ENCODE assay signal across 19 cellular contexts in the genomic region with DNA sequence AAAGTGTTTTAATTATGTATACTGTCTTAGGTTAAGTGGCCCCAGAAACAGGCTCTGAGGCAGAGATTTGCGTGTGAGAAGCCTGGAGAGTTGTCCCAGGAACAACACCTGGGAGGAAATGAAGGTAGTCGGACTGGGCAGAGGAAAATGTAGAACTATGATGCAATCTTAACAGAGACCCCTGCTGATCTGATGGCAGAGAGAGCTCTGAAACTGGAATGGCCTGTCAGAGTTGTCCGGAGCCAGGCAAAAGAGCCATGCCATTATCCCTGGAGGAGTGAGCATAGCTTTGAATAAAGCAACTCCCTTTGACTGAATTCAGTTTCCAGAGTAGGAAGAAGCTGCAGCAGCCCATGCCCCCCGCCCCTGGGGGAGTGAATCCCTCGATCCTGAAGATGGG.
DNase-seq lines count a peak whose midpoint lies in the region; ATAC-seq, FAIRE-seq and TF ChIP-seq lines count a peak whose summit lies in the region.
"Had no signal": no experiment of that assay in that cellular context is flagged by ENCODE, and none has a peak within 500 bp of the region (broad histone marks: within the 10 kb centered on the region; RNA-seq: fewer than 3 reads in every experiment).

No MANE protein-coding gene starts in this region.

- no peak overlapping the region for H2BK120ac ChIP-seq in H1 (replicated peaks; ENCODE audit: low read depth, low read length)

- WGBS in H1 (ENCODE audit: extremely low coverage in 1 of 2, insufficient coverage in 1 of 2, insufficient read length in 1 of 2, insufficient replicate concordance in 2 of 2, low coverage in 1 of 2, low lambda C conversion rate in 2 of 2, missing lambda C conversion rate in 1 of 2), 2 experiments = 82% methylated on average over 5 of the region's 5 CpGs; no CpG with 5 or more reads in 1 of the 2 experiments

- no peaks in the 10 kb centered on the region for H3K9me3 ChIP-seq in H1 (ENCODE audit: insufficient read depth in 2 of 2, low read depth in 1 of 2, low read length in 1 of 2)
- H3K9me3 ChIP-seq: BLaER1 had no signal

- H3K79me1 ChIP-seq in H1 (ENCODE audit: low read depth, low read length) = no peaks in the 10 kb centered on the region

- no peaks in the 10 kb centered on the region for H3K36me3 Mint-ChIP-seq in neural crest cell (ENCODE audit: low read depth)
- H3K36me3 Mint-ChIP-seq: CD14-positive monocyte; CD4-positive, alpha-beta memory T cell had no signal

- no peak overlapping the region for H2BK15ac ChIP-seq in H1 (ENCODE audit: low read length)

- H2AK5ac ChIP-seq in H1 (ENCODE audit: low read depth, low read length) = no peak overlapping the region

- H3K4me2 ChIP-seq in H1 (ENCODE audit: insufficient read depth in 1 of 2, low read depth in 2 of 2, low read length in 2 of 2) = no peak overlapping the region
- H3K4me2 ChIP-seq: BLaER1 had no signal

- no peaks in the 10 kb centered on the region for H4K20me1 ChIP-seq in H1 (replicated peaks in 1 of 2; ENCODE audit: control insufficient read depth in 1 of 2, insufficient read depth in 2 of 2, low read length in 2 of 2)
- H4K20me1 ChIP-seq: BLaER1 had no signal

- no peak overlapping the region for H2BK12ac ChIP-seq in H1 (ENCODE audit: low read depth, low read length)

- no peak overlapping the region for H3K4me3 Mint-ChIP-seq in neural crest cell
- H3K4me3 Mint-ChIP-seq: CD14-positive monocyte; CD4-positive, alpha-beta memory T cell had no signal

- H3K27ac ChIP-seq in H1 (ENCODE audit: low read depth, low read length) = no peak overlapping the region
- H3K27ac ChIP-seq: 22Rv1, BLaER1, HL-60 had no signal

- no peak overlapping the region for H4K5ac ChIP-seq in H1 (ENCODE audit: insufficient read length, low read depth, low read length)

- no peak for FAIRE-seq in H1 (lab: Jason Lieb, UNC)
- FAIRE-seq: GM12878, H54, HTR-8/SVneo had no signal

- H3K27me3 Mint-ChIP-seq in neural crest cell (ENCODE audit: low read depth) = no peaks in the 10 kb centered on the region
- H3K27me3 Mint-ChIP-seq: CD4-positive, alpha-beta memory T cell had no signal

- no peak overlapping the region for H3K9ac ChIP-seq in H1 (replicated peaks in 1 of 4; ENCODE audit: extremely low read depth in 1 of 4, low read depth in 3 of 4, low read length in 3 of 4)
- H3K9ac ChIP-seq: BLaER1 had no signal

- no peak overlapping the region for H2BK5ac ChIP-seq in H1 (ENCODE audit: low read depth, low read length)

- H3K4me1 Mint-ChIP-seq in neural crest cell = peaks cover 6% of the 10 kb centered on the region
- H3K4me1 Mint-ChIP-seq: CD14-positive monocyte; CD4-positive, alpha-beta memory T cell had no signal

- H3K56ac ChIP-seq in H1 (replicated peaks; ENCODE audit: insufficient read length, low read depth, low read length) = no peak overlapping the region

- no peaks in the 10 kb centered on the region for H3K27me3 ChIP-seq in H1 (replicated peaks in 1 of 4; ENCODE audit: control insufficient read depth in 3 of 4, extremely low read depth in 1 of 4, insufficient read depth in 3 of 4, low read length in 3 of 4)
- H3K27me3 ChIP-seq: BLaER1 had no signal

- H3K79me2 ChIP-seq in H1 (ENCODE audit: control insufficient read depth in 1 of 2, insufficient read depth in 2 of 2, low read length in 2 of 2) = no peaks in the 10 kb centered on the region

- H3K4me1 ChIP-seq in H1 (replicated peaks in 1 of 4; ENCODE audit: control insufficient read depth in 3 of 4, insufficient read depth in 4 of 4, low read length in 3 of 4) = no peaks in the 10 kb centered on the region
- H3K4me1 ChIP-seq: BLaER1 had no signal

- no peaks in the 10 kb centered on the region for H3K9me3 Mint-ChIP-seq in neural crest cell

- H3K27ac Mint-ChIP-seq in neural crest cell (ENCODE audit: unreplicated experiment) = peak overlapping the region; percentile 8
- H3K27ac Mint-ChIP-seq: CD14-positive monocyte; CD4-positive, alpha-beta memory T cell had no signal

- no peak overlapping the region for H3K23ac ChIP-seq in H1 (ENCODE audit: insufficient read length)

- TF ChIP-seq RAD21 in H1 (IDR thresholded peaks at IDR 0.05 in 1 of 2, conservative IDR thresholded peaks at IDR 0.05 in 1 of 2; ENCODE audit: low read depth in 2 of 2, low read length in 2 of 2) = no peak

- no peaks in the 10 kb centered on the region for H3K23me2 ChIP-seq in H1 (ENCODE audit: low read depth, low read length)

- TF ChIP-seq EP300 in H1 (IDR thresholded peaks at IDR 0.05; ENCODE audit: borderline replicate concordance in 1 of 2, low read depth in 2 of 2, low read length in 2 of 2) = no peak

- CTCF ChIA-PET in H1 (lab: Charles Lee; ENCODE audit: partially characterized antibody) = no interaction called here

- H3K4me3 ChIP-seq in H1 (ENCODE audit: extremely low read depth in 1 of 4, insufficient read depth in 2 of 4, low read depth in 3 of 4, low read length in 4 of 4) = no peak overlapping the region
- H3K4me3 ChIP-seq: BLaER1, GM12878 had no signal

- peak; percentile 16 for DNase-seq in ELF-1 (ENCODE audit: low read depth, low spot score)
- DNase-seq in NCI-H69 (lab: John Stamatoyannopoulos, UW) = peak; percentile 3
- DNase-seq in H1 (ENCODE audit: low read depth in 1 of 2, low spot score in 2 of 2) = no peak
- no peak for DNase-seq in neural crest cell (ENCODE audit: low read depth, low spot score)
- no peak for DNase-seq in cortex of kidney (lab: John Stamatoyannopoulos, UW)
- no peak for DNase-seq in NK-92 (lab: John Stamatoyannopoulos, UW; ENCODE audit: unreplicated experiment)
- no peak for DNase-seq in A172 (ENCODE audit: low spot score)
- DNase-seq: CD4-positive, alpha-beta memory T cell; DMS79 treated with DMSO at 0.1 percent for 48 hours; HCEC 1CT; IMR-90 had no signal

- H3K18ac ChIP-seq in H1 (ENCODE audit: extremely low read depth, low read length) = no peak overlapping the region

- no peak for ATAC-seq in GM21360 (IDR thresholded peaks at IDR 0.05; ENCODE audit: unreplicated experiment)
- ATAC-seq: GM12878 had no signal

- H3K14ac ChIP-seq in H1 (ENCODE audit: insufficient read length) = no peak overlapping the region

- no peak overlapping the region for H4K91ac ChIP-seq in H1 (replicated peaks; ENCODE audit: insufficient read length, low read length)

- H4K8ac ChIP-seq in H1 (ENCODE audit: extremely low read depth, insufficient read depth, low read length) = no peak overlapping the region

- TF ChIP-seq POLR2A in H1 (IDR thresholded peaks at IDR 0.05; ENCODE audit: control extremely low read depth in 1 of 2, low read depth in 2 of 2, low read length in 2 of 2) = no peak

- no peak overlapping the region for H3K4ac ChIP-seq in H1 (replicated peaks; ENCODE audit: insufficient read length, low read depth, low read length)

- H2AFZ ChIP-seq in H1 (ENCODE audit: low read length) = no peak overlapping the region

- TF ChIP-seq CTCF in H1 (IDR thresholded peaks at IDR 0.05; ENCODE audit: control extremely low read depth in 1 of 3, insufficient read depth in 1 of 3, low read depth in 1 of 3, low read length in 3 of 3) (no peak), neural crest cell (conservative IDR thresholded peaks at IDR 0.05) (no peak)

- POLR2A ChIA-PET in H1 (lab: Charles Lee; ENCODE audit: partially characterized antibody) = no interaction called here

- H2BK20ac ChIP-seq in H1 (ENCODE audit: low read length) = no peak overlapping the region

- H3K36me3 ChIP-seq in H1 (ENCODE audit: control insufficient read depth in 2 of 4, insufficient read depth in 4 of 4, low read length in 3 of 4) = no peaks in the 10 kb centered on the region
- H3K36me3 ChIP-seq: BLaER1 had no signal

TF ChIP-seq in H1, 55 proteins besides CTCF, POLR2A, EP300 and RAD21:
- peak; percentile 84 for TF ChIP-seq CEBPB (IDR thresholded peaks at IDR 0.05; ENCODE audit: low read depth, low read length)
- no peak for TF ChIP-seq HDAC2 (IDR thresholded peaks at IDR 0.05; ENCODE audit: borderline replicate concordance in 1 of 2, low read depth in 2 of 2, low read length in 2 of 2)
- TF ChIP-seq JUND (IDR thresholded peaks at IDR 0.05; ENCODE audit: low read length) = no peak
- TF ChIP-seq POU5F1 (IDR thresholded peaks at IDR 0.05; ENCODE audit: low read depth, low read length) = no peak
- TF ChIP-seq CHD2 (IDR thresholded peaks at IDR 0.05; ENCODE audit: low read length) = no peak

Comparison
In these comparisons a context has a peak if more than half of its experiments do, and no peak if none do; other contexts are left out.
1. DNase-seq: peak in ELF-1 (single experiment) and NCI-H69 (single experiment); none in H1 (0 of 2), neural crest cell (single experiment), cortex of kidney (single experiment), NK-92 (single experiment) and A172 (single experiment).